28 cellular contexts compared by ENCODE assay signal in genomic region chr6:18451756-18452155, GRCh38.
"Had no signal": no experiment of that assay in that cellular context is flagged by ENCODE, and none has a peak within 500 bp of the region (broad histone marks: within the 10 kb centered on the region; RNA-seq: fewer than 3 reads in every experiment).

No MANE protein-coding gene starts in this region.

- H3K4me3 ChIP-seq: K562, SJCRH30, SK-N-MC had no signal

- H3K27ac ChIP-seq: brain microvascular endothelial cell, SJCRH30, SK-N-MC had no signal

- H3K36me3 ChIP-seq: brain microvascular endothelial cell, SJCRH30 had no signal

- H3K9me3 ChIP-seq: SJCRH30 had no signal

- DNase-seq: activated CD4-positive, alpha-beta T cell treated with anti-CD3 and anti-CD28 coated beads for 36 hours; activated CD4-positive, alpha-beta T cell treated with anti-CD3 and anti-CD28 coated beads, Interleukin-2, amount 10 ng/mL, durations not matched to agents 7 days and 5 days; activated CD4-positive, alpha-beta T cell treated with anti-CD3 and anti-CD28 coated beads, Interleukin-2, amount 50 U/mL, for 48 hours; activated CD8-positive, alpha-beta T cell treated with anti-CD3 and anti-CD28 coated beads, Interleukin-2, amount 10 ng/mL, durations not matched to agents 7 days and 5 days; activated gamma-delta T cell treated with Interleukin-2 at 50 U/mL for 16 hours; activated naive CD4-positive, alpha-beta T cell treated with anti-CD3 and anti-CD28 coated beads for 36 hours; activated naive CD8-positive, alpha-beta T cell treated with anti-CD3 and anti-CD28 coated beads, Interleukin-2, amount 50 U/mL, for 24 hours; activated T-cell treated with anti-CD3 and anti-CD28 coated beads, Interleukin-2, amount 50 U/mL, for 24 hours; amniotic stem cell; aorta; brain microvascular endothelial cell; central memory CD4-positive, alpha-beta T cell; IMR-90; NCI-H1105; NCI-H1417 treated with DMSO at 0.1 percent for 48 hours; NCI-H1694; NCI-H1930; NCI-H2081 treated with DMSO at 0.1 percent for 48 hours; NCI-H226; NCI-H446 treated with DMSO at 0.1 percent for 48 hours; NCI-H524; OCI-M1; SHP77; SJCRH30; T1000 had no signal

- H3K4me1 ChIP-seq: SJCRH30 had no signal

- ATAC-seq: activated CD4-positive, alpha-beta T cell treated with anti-CD3 and anti-CD28 coated beads for 36 hours; activated CD8-positive, alpha-beta T cell treated with anti-CD3 and anti-CD28 coated beads, Interleukin-2, amount 10 ng/mL, durations not matched to agents 7 days and 5 days; activated naive CD8-positive, alpha-beta T cell treated with anti-CD3 and anti-CD28 coated beads, Interleukin-2, amount 50 U/mL, for 24 hours; K562; Panc1 had no signal

- H3K27me3 ChIP-seq: brain microvascular endothelial cell, SJCRH30 had no signal
